12 cellular contexts compared by ENCODE assay signal in genomic region chr2:237996041-237996593, GRCh38. TPM values are rescaled to one million over a fixed set of nuclear protein-coding genes. Genes with fewer than 3 reads are reported as not detected.
DNase-seq lines count a peak whose midpoint lies in the region; ATAC-seq and TF ChIP-seq lines count a peak whose summit lies in the region.
"Had no signal": no experiment of that assay in that cellular context is flagged by ENCODE, and none has a peak within 500 bp of the region (broad histone marks: within the 10 kb centered on the region; RNA-seq: fewer than 3 reads in every experiment).

No MANE protein-coding gene starts in this region.

- H3K27me3 Mint-ChIP-seq in activated naive CD8-positive, alpha-beta T cell treated with anti-CD3 and anti-CD28 coated beads, Interleukin-2, amount 50 U/mL, for 24 hours, result no peaks in the 10 kb centered on the region
- no peaks in the 10 kb centered on the region for H3K27me3 Mint-ChIP-seq in natural killer cell treated with Interleukin-12 subunit alpha and Interleukin-12 subunit beta and Interleukin-15 and Interleukin-18, amount 100 ng/mL, for 72 hours

- H3K4me3 ChIP-seq in HFF-Myc (replicated peaks; ENCODE audit: low read depth, low read length), result no peak overlapping the region
- H3K4me3 ChIP-seq: SK-N-MC had no signal

- peaks cover 57% of the 10 kb centered on the region for H3K4me1 Mint-ChIP-seq in activated naive CD8-positive, alpha-beta T cell treated with anti-CD3 and anti-CD28 coated beads, Interleukin-2, amount 50 U/mL, for 24 hours
- peaks cover 37 to 41% of the 10 kb centered on the region in 2 donors for H3K4me1 Mint-ChIP-seq in natural killer cell treated with Interleukin-12 subunit alpha and Interleukin-12 subunit beta and Interleukin-15 and Interleukin-18, amount 100 ng/mL, for 72 hours (ENCODE audit: low read depth in 2 of 2)

- H3K27ac ChIP-seq in C4-2B, result 0 out of 2 replicates have a peak overlapping the region, but pooled peaks have one; percentile 4
- H3K27ac ChIP-seq: SK-N-MC had no signal

- DNase-seq in HFF-Myc (ENCODE audit: extremely low read depth, low read depth), result peak; percentile 9
- no peak for DNase-seq in activated naive CD8-positive, alpha-beta T cell treated with anti-CD3 and anti-CD28 coated beads, Interleukin-2, amount 50 U/mL, for 24 hours
- no peak for DNase-seq in natural killer cell treated with Interleukin-12 subunit alpha and Interleukin-12 subunit beta and Interleukin-15 and Interleukin-18, amount 100 ng/mL, for 72 hours (ENCODE audit: low spot score)
- no peak for DNase-seq in nucleus accumbens (lab: John Stamatoyannopoulos, UW)
- no peak for DNase-seq in activated effector memory CD4-positive, alpha-beta T cell treated with Interleukin-2 at 50 U/mL for 16 hours
- DNase-seq: activated CD4-positive, alpha-beta T cell treated with anti-CD3 and anti-CD28 coated beads, Interleukin-2, amount 50 U/mL, for 1 hour; NCI-H345; stimulated activated CD4-positive, alpha-beta T cell treated with anti-CD3 and anti-CD28 coated beads, Interleukin-1b, Interleukin-23, amount 100 ng/mL, for 48 hours had no signal

- H3K36me3 Mint-ChIP-seq in activated naive CD8-positive, alpha-beta T cell treated with anti-CD3 and anti-CD28 coated beads, Interleukin-2, amount 50 U/mL, for 24 hours (ENCODE audit: low read depth), result peaks cover 70% of the 10 kb centered on the region
- H3K36me3 Mint-ChIP-seq in natural killer cell treated with Interleukin-12 subunit alpha and Interleukin-12 subunit beta and Interleukin-15 and Interleukin-18, amount 100 ng/mL, for 72 hours, result peaks cover 8% of the 10 kb centered on the region

- TF ChIP-seq CTCF in C4-2B (conservative IDR thresholded peaks at IDR 0.05) (no peak), HFF-Myc (IDR thresholded peaks at IDR 0.05; ENCODE audit: low read depth, low read length, missing control alignments) (no peak)

- H3K9me3 Mint-ChIP-seq in activated naive CD8-positive, alpha-beta T cell treated with anti-CD3 and anti-CD28 coated beads, Interleukin-2, amount 50 U/mL, for 24 hours, result peaks cover 5% of the 10 kb centered on the region
- H3K9me3 Mint-ChIP-seq in natural killer cell treated with Interleukin-12 subunit alpha and Interleukin-12 subunit beta and Interleukin-15 and Interleukin-18, amount 100 ng/mL, for 72 hours, result no peaks in the 10 kb centered on the region

- no peak overlapping the region for H3K4me3 Mint-ChIP-seq in activated naive CD8-positive, alpha-beta T cell treated with anti-CD3 and anti-CD28 coated beads, Interleukin-2, amount 50 U/mL, for 24 hours
- H3K4me3 Mint-ChIP-seq in natural killer cell treated with Interleukin-12 subunit alpha and Interleukin-12 subunit beta and Interleukin-15 and Interleukin-18, amount 100 ng/mL, for 72 hours, result no peak overlapping the region

- no peak for ATAC-seq in activated naive CD8-positive, alpha-beta T cell treated with anti-CD3 and anti-CD28 coated beads, Interleukin-2, amount 50 U/mL, for 24 hours
- ATAC-seq in natural killer cell treated with Interleukin-12 subunit alpha and Interleukin-12 subunit beta and Interleukin-15 and Interleukin-18, amount 100 ng/mL, for 72 hours, result no peak
- no peak for ATAC-seq in HG03175 (IDR thresholded peaks at IDR 0.05; ENCODE audit: unreplicated experiment)
- no peak for ATAC-seq in HG02623 (IDR thresholded peaks at IDR 0.05; ENCODE audit: unreplicated experiment)

- peak overlapping the region; percentile 96 for H3K27ac Mint-ChIP-seq in activated naive CD8-positive, alpha-beta T cell treated with anti-CD3 and anti-CD28 coated beads, Interleukin-2, amount 50 U/mL, for 24 hours
- peak overlapping the region; percentile 97 for H3K27ac Mint-ChIP-seq in natural killer cell treated with Interleukin-12 subunit alpha and Interleukin-12 subunit beta and Interleukin-15 and Interleukin-18, amount 100 ng/mL, for 72 hours

RNA-seq across cellular contexts. Expression of gene UBE2F, which starts 29.3 kb away (rescaled TPM):
- 10 to 100 TPM; 51.3 to 78.0 TPM for total RNA-seq in natural killer cell treated with Interleukin-12 subunit alpha and Interleukin-12 subunit beta and Interleukin-15 and Interleukin-18, amount 100 ng/mL, for 72 hours
